In the genomic region with DNA sequence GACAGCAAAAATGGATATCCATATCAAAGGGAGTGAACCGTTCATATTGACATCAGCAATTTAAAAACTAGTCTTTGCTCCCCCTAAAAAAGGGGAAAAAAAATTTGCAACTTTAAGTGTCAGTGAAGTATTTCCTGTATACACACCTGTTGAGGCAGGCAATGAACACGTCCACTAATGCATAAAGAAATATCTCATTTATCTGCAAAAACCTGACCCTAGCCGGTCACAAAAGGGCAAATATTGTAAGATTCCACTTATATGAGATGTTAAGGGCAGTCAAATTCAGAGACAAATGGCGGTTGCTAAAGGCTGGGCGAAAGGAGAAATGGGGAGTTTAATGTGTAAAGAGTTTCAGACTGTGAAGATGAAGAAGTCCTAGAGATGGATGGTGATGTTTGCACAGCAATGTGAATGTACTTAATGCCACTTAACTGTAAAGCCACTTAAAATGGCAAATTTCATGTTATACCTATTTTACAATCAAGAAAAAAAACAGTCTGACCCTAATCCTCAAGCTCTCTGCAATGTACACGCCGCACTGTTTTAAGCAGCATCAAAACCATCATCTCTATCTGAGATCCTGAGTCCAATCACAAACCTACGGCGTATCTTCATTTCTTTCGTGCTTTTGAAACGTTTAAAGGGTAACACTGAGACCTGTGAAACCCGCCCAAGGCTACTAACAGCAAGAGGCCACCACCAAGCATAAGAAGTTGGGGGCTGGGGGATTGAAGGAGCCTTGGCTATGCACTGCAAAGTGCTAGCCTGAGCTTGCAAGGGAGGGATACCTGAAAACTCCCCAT, we compare ENCODE assay signal across 8 cellular contexts. TPM values are rescaled to one million over a fixed set of nuclear protein-coding genes. Genes with fewer than 3 reads are reported as not detected.
A peak's percentile ranks its signal among the peaks of the same experiment; 100 is the strongest.
DNase-seq lines count a peak whose midpoint lies in the region; ATAC-seq and TF ChIP-seq lines count a peak whose summit lies in the region.

No MANE protein-coding gene starts in this region.

- POLR2A ChIA-PET in A673 (lab: Charles Lee; ENCODE audit: low non-redundant PET): no interaction called here
- POLR2A ChIA-PET in HEK293 (lab: Yijun Ruan, JAX): interaction anchor here (2.0 kb wide), 1 partner anchor 8 kb away, joined by 11 read pairs; no protein-coding TSS in a partner anchor

- 51 to 62% methylated on average over 12 of the region's 12 CpGs for WGBS in lung, 2 donors

- intact Hi-C loops in A673 (cut with micrococcal nuclease; ENCODE audit: unreplicated experiment): no loop called here
- intact Hi-C loops in ascending aorta (cut with DNase I): no loop called here
- intact Hi-C loops in upper lobe of right lung (cut with DNase I): no loop called here

- H3K27me3 ChIP-seq in A673 (replicated peaks; ENCODE audit: insufficient read depth, low read depth, low read length, poor library complexity): no peaks in the 10 kb centered on the region
- H3K27me3 ChIP-seq in ascending aorta: no peaks in the 10 kb centered on the region
- no peaks in the 10 kb centered on the region for H3K27me3 ChIP-seq in lung (ENCODE audit: control insufficient read depth, insufficient read depth)
- no peaks in the 10 kb centered on the region for H3K27me3 ChIP-seq in upper lobe of right lung

- TF ChIP-seq CTCF in A673 (conservative IDR thresholded peaks at IDR 0.05; ENCODE audit: low read depth, low read length) (no peak), HEK293 (tag by site-specific recombination; IDR thresholded peaks at IDR 0.05) (no peak), ascending aorta (IDR thresholded peaks at IDR 0.05) (no peak), lung (IDR thresholded peaks at IDR 0.05; ENCODE audit: control extremely low read depth, extremely low read depth) (no peak), upper lobe of right lung (IDR thresholded peaks at IDR 0.05) (no peak)

- H3K4me3 ChIP-seq in A673 (ENCODE audit: low read depth, low read length, poor library complexity, severe bottlenecking): peak overlapping the region; percentile 84
- peak overlapping the region; percentile 71 for H3K4me3 ChIP-seq in HEK293 (ENCODE audit: low read depth, low read length)
- H3K4me3 ChIP-seq in ascending aorta: peak overlapping the region; percentile 77 to 83
- H3K4me3 ChIP-seq in lung: peak overlapping the region; percentile 87
- peak overlapping the region; percentile 75 for H3K4me3 ChIP-seq in upper lobe of right lung

- H3K4me1 ChIP-seq in A673 (ENCODE audit: insufficient read depth, low read length, poor library complexity, severe bottlenecking) (peaks cover 20% of the 10 kb centered on the region), HEK293 (ENCODE audit: control insufficient read depth, insufficient read depth, low read length) (0 out of 2 replicates have a peak, but pooled peaks cover 4% of the 10 kb centered on the region), ascending aorta (peaks cover 4 to 13% of the 10 kb centered on the region in 2 donors), lung (ENCODE audit: control insufficient read depth in 2 of 2, insufficient read depth in 2 of 2, low read length in 2 of 2) (peaks cover 10 to 11% of the 10 kb centered on the region in 2 donors), upper lobe of right lung (peaks cover 22% of the 10 kb centered on the region)

- BruUV-seq in A673 (replicated peaks; lab: Mats Ljungman, UMichigan): TSS peak; percentile 28

- H3K27ac ChIP-seq in A673 (ENCODE audit: low read depth, low read length, poor library complexity, severe bottlenecking) (peak overlapping the region; percentile 91), HEK293 (ENCODE audit: extremely low read depth, low read depth, low read length) (peak overlapping the region; percentile 77; the same call in 1 of the 2 replicates), ascending aorta (peak overlapping the region; percentile 88 to 94), lung (ENCODE audit: low read depth in 1 of 2, low read length in 1 of 2) (peak overlapping the region; percentile 96 to 99), upper lobe of right lung (peak overlapping the region; percentile 96)

- CTCF ChIA-PET in A673 (lab: Charles Lee): no interaction called here
- CTCF ChIA-PET in HEK293 (lab: Yijun Ruan, JAX): no interaction called here

- peaks cover 37% of the 10 kb centered on the region for H3K36me3 ChIP-seq in A673 (ENCODE audit: insufficient read depth, low read length, poor library complexity, severe bottlenecking)
- H3K36me3 ChIP-seq in HEK293 (ENCODE audit: control insufficient read depth in 2 of 2, insufficient read depth in 1 of 2, low read length in 2 of 2): peaks cover 36 to 45% of the 10 kb centered on the region in 2 experiments
- peaks cover 0 to 39% of the 10 kb centered on the region in 2 donors for H3K36me3 ChIP-seq in ascending aorta
- peaks cover 9 to 11% of the 10 kb centered on the region in 2 donors for H3K36me3 ChIP-seq in lung (ENCODE audit: control insufficient read depth in 2 of 2, insufficient read depth in 2 of 2, low read length in 2 of 2)
- H3K36me3 ChIP-seq in upper lobe of right lung: peaks cover 38% of the 10 kb centered on the region

- no peak for DNase-seq in A673 (ENCODE audit: low spot score)
- no peak for DNase-seq in ascending aorta (ENCODE audit: low spot score in 2 of 2)
- no peak for DNase-seq in lung (ENCODE audit: low spot score)
- DNase-seq in upper lobe of right lung: no peak
- DNase-seq in SK-N-DZ (ENCODE audit: low spot score): no peak

- no peak for ATAC-seq in lung (ENCODE audit: insufficient read depth, low FRiP score)
- ATAC-seq in upper lobe of right lung: no peak
- ATAC-seq in HG03097 (IDR thresholded peaks at IDR 0.05; ENCODE audit: low FRiP score, unreplicated experiment): no peak
- no peak for ATAC-seq in HG02610 (IDR thresholded peaks at IDR 0.05; ENCODE audit: unreplicated experiment)

- H3K9me3 ChIP-seq in A673 (ENCODE audit: low read depth, low read length, poor library complexity, severe bottlenecking): no peaks in the 10 kb centered on the region
- H3K9me3 ChIP-seq in HEK293 (ENCODE audit: control insufficient read depth, insufficient read depth, low read depth, low read length): no peaks in the 10 kb centered on the region
- no peaks in the 10 kb centered on the region for H3K9me3 ChIP-seq in ascending aorta
- no peaks in the 10 kb centered on the region for H3K9me3 ChIP-seq in lung (ENCODE audit: control insufficient read depth in 2 of 2, insufficient read depth in 1 of 2, low read length in 1 of 2)
- no peaks in the 10 kb centered on the region for H3K9me3 ChIP-seq in upper lobe of right lung

TF ChIP-seq in HEK293, 187 proteins besides CTCF, POLR2A, EP300 and RAD21:
- TF ChIP-seq, protein P1, sequence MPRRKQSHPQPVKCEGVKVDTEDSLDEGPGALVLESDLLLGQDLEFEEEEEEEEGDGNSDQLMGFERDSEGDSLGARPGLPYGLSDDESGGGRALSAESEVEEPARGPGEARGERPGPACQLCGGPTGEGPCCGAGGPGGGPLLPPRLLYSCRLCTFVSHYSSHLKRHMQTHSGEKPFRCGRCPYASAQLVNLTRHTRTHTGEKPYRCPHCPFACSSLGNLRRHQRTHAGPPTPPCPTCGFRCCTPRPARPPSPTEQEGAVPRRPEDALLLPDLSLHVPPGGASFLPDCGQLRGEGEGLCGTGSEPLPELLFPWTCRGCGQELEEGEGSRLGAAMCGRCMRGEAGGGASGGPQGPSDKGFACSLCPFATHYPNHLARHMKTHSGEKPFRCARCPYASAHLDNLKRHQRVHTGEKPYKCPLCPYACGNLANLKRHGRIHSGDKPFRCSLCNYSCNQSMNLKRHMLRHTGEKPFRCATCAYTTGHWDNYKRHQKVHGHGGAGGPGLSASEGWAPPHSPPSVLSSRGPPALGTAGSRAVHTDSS (tag by site-specific recombination; IDR thresholded peaks at IDR 0.05): no peak
- TF ChIP-seq ZNF423 (tag by site-specific recombination; IDR thresholded peaks at IDR 0.05) (no peak), ZNF777 (tag by site-specific recombination; IDR thresholded peaks at IDR 0.05; ENCODE audit: borderline replicate concordance) (no peak), ZNF274 (IDR thresholded peaks at IDR 0.05; ENCODE audit: low read length) (no peak), ZNF274 (tag by site-specific recombination; IDR thresholded peaks at IDR 0.05; ENCODE audit: borderline replicate concordance) (no peak), GLIS1 (tag by site-specific recombination; IDR thresholded peaks at IDR 0.05) (no peak), SCRT2 (tag by site-specific recombination; IDR thresholded peaks at IDR 0.05) (peak; percentile 95), SCRT1 (tag by site-specific recombination; IDR thresholded peaks at IDR 0.05; ENCODE audit: borderline replicate concordance) (peak; percentile 68; the same call in 1 of the 2 replicates), ZBTB17 (tag by site-specific recombination; IDR thresholded peaks at IDR 0.05) (peak; percentile 97)
TF ChIP-seq in HEK293: peak in this region for 3.

RNA-seq across cellular contexts. Expression of gene PARN, which starts 1.1 kb away (rescaled TPM):
- total RNA-seq in A673 (2021): 37.5 and 38.7 TPM in 2 replicates
- 3.8 TPM for total RNA-seq in ascending aorta
- 10 to 100 TPM; 33.6 to 44.4 TPM for total RNA-seq in lung
- polyA plus RNA-seq in lung: 10 to 100 TPM; 12.3 to 16.7 TPM
- 31.2 TPM for total RNA-seq in upper lobe of right lung
- 31.8 and 33.9 TPM in 2 replicates for polyA plus RNA-seq in SK-N-DZ (2014; cell fraction: cytosol; rRNA removed)
- 20.1 and 28.5 TPM in 2 replicates for polyA plus RNA-seq in SK-N-DZ (2014; cell fraction: nucleus; rRNA removed)

RNA-seq across cellular contexts. Expression of gene BFAR, which starts 3.7 kb away (rescaled TPM):
- total RNA-seq in A673 (2021) (58.5 and 60.1 TPM in 2 replicates), ascending aorta (28.0 TPM), lung (10 to 100 TPM; 66.2 to 68.9 TPM), upper lobe of right lung (79.4 TPM)
- 10 to 100 TPM; 48.4 to 74.2 TPM for polyA plus RNA-seq in lung
- 83.9 and 162 TPM in 2 replicates for polyA plus RNA-seq in SK-N-DZ (2014; cell fraction: cytosol; rRNA removed)
- polyA plus RNA-seq in SK-N-DZ (2014; cell fraction: nucleus; rRNA removed): 22.2 and 24.2 TPM in 2 replicates
